Comparison of ENCODE assay signal across 21 cellular contexts in genomic region chr16:51289336-51289735, GRCh38.
DNase-seq lines count a peak whose midpoint lies in the region; ATAC-seq, FAIRE-seq and TF ChIP-seq lines count a peak whose summit lies in the region.
"Had no signal": no experiment of that assay in that cellular context is flagged by ENCODE, and none has a peak within 500 bp of the region (broad histone marks: within the 10 kb centered on the region; RNA-seq: fewer than 3 reads in every experiment).

No MANE protein-coding gene starts in this region.

- no peak for TF ChIP-seq EP300 in A549 (IDR thresholded peaks at IDR 0.05)

- ATAC-seq in A549: no peak
- ATAC-seq in stimulated activated naive CD8-positive, alpha-beta T cell treated with anti-CD3 and anti-CD28 coated beads, Interleukin-15, amount 100 ng/mL, for 72 hours: no peak
- ATAC-seq in left lobe of liver: no peak
- ATAC-seq: HCT116 had no signal

- DNase-seq in A549 (ENCODE audit: low read depth in 1 of 2, low spot score in 1 of 2) (no peak), left kidney (ENCODE audit: low read depth, low spot score) (peak; percentile 17), left lobe of liver (ENCODE audit: low spot score) (no peak), ecto neural progenitor cell (ENCODE audit: low spot score) (no peak)
- no peak for DNase-seq in stimulated activated naive CD8-positive, alpha-beta T cell treated with anti-CD3 and anti-CD28 coated beads, Interleukin-15, amount 100 ng/mL, for 72 hours
- DNase-seq: 8988T; C1 segment of cervical spinal cord; Calu3; CD4-positive, alpha-beta memory T cell; COR-L47; DMS53; DMS79 treated with DMSO at 0.1 percent for 48 hours; GF-D8; GOT3; H7; HFFc6 had no signal

- POLR2A ChIA-PET in A549 (lab: Yijun Ruan, JAX): no interaction called here

- no peaks in the 10 kb centered on the region for H3K79me2 ChIP-seq in parathyroid adenoma

- H3K9me3 Mint-ChIP-seq in stimulated activated naive CD8-positive, alpha-beta T cell treated with anti-CD3 and anti-CD28 coated beads, Interleukin-15, amount 100 ng/mL, for 72 hours: no peaks in the 10 kb centered on the region
- H3K9me3 Mint-ChIP-seq: HFFc6 had no signal

- H3K9me3 ChIP-seq in A549 (peaks cover 5% of the 10 kb centered on the region; the same call in 1 of the 3 replicates), HUES64 (ENCODE audit: insufficient read depth, low read depth, low read length) (no peaks in the 10 kb centered on the region), parathyroid adenoma (ENCODE audit: control insufficient read depth, low read length) (no peaks in the 10 kb centered on the region)

- 11% methylated on average over 3 of the region's 3 CpGs for WGBS in A549 (ENCODE audit: missing lambda C conversion rate)
- WGBS in HUES64: 81% methylated on average over 3 of the region's 3 CpGs

- H3K4me1 ChIP-seq in A549 (no peaks in the 10 kb centered on the region), HUES64 (ENCODE audit: insufficient read depth, low read length) (peaks cover 28% of the 10 kb centered on the region), parathyroid adenoma (no peaks in the 10 kb centered on the region)

- no peaks in the 10 kb centered on the region for H3K27me3 ChIP-seq in HUES64 (ENCODE audit: insufficient read depth, low read length)
- H3K27me3 ChIP-seq in parathyroid adenoma (ENCODE audit: control insufficient read depth, insufficient read depth, low read length): no peaks in the 10 kb centered on the region

- FAIRE-seq in A549 (lab: Jason Lieb, UNC): no peak
- FAIRE-seq: GM12891, GM18507 had no signal

- H3K36me3 ChIP-seq in HUES64 (ENCODE audit: insufficient read depth, low read length): no peaks in the 10 kb centered on the region
- no peaks in the 10 kb centered on the region for H3K36me3 ChIP-seq in parathyroid adenoma (ENCODE audit: control insufficient read depth, insufficient read depth, low read length)

- CTCF ChIA-PET in A549 (lab: Yijun Ruan, JAX): interaction anchor here (0.8 to 1.5 kb wide), 3 partner anchors 8 to 472 kb away, joined by 3 read pairs; no protein-coding TSS in a partner anchor

- no peak for TF ChIP-seq RAD21 in A549 (conservative IDR thresholded peaks at IDR 0.05 in 1 of 2, IDR thresholded peaks at IDR 0.05 in 1 of 2)

- H3K9ac ChIP-seq in HUES64 (ENCODE audit: low read depth, low read length): no peak overlapping the region
- no peak overlapping the region for H3K9ac ChIP-seq in parathyroid adenoma

- TF ChIP-seq CTCF in A549 (IDR thresholded peaks at IDR 0.05) (no peak), parathyroid adenoma (IDR thresholded peaks at IDR 0.05) (no peak)

- H3K4me1 Mint-ChIP-seq in stimulated activated naive CD8-positive, alpha-beta T cell treated with anti-CD3 and anti-CD28 coated beads, Interleukin-15, amount 100 ng/mL, for 72 hours: no peaks in the 10 kb centered on the region
- H3K4me1 Mint-ChIP-seq: CD4-positive, alpha-beta memory T cell had no signal

- H3K4me3 ChIP-seq in A549: no peak overlapping the region
- H3K4me3 ChIP-seq in HUES64 (ENCODE audit: low read length): no peak overlapping the region
- no peak overlapping the region for H3K4me3 ChIP-seq in parathyroid adenoma (ENCODE audit: low read depth, low read length)

- H3K27ac Mint-ChIP-seq in stimulated activated naive CD8-positive, alpha-beta T cell treated with anti-CD3 and anti-CD28 coated beads, Interleukin-15, amount 100 ng/mL, for 72 hours: no peak overlapping the region
- H3K27ac Mint-ChIP-seq: CD4-positive, alpha-beta memory T cell; HFFc6 had no signal

- no peak overlapping the region for H3K4me3 Mint-ChIP-seq in stimulated activated naive CD8-positive, alpha-beta T cell treated with anti-CD3 and anti-CD28 coated beads, Interleukin-15, amount 100 ng/mL, for 72 hours
- H3K4me3 Mint-ChIP-seq: CD4-positive, alpha-beta memory T cell; HFFc6 had no signal

- TF ChIP-seq POLR2A in A549 (IDR thresholded peaks at IDR 0.05; ENCODE audit: low read length): no peak

- H3K27ac ChIP-seq in A549 (no peak overlapping the region), HUES64 (ENCODE audit: low read depth, low read length) (0 out of 2 replicates have a peak overlapping the region, but pooled peaks have one; percentile 88), parathyroid adenoma (no peak overlapping the region)

- H3K27me3 Mint-ChIP-seq in stimulated activated naive CD8-positive, alpha-beta T cell treated with anti-CD3 and anti-CD28 coated beads, Interleukin-15, amount 100 ng/mL, for 72 hours: no peaks in the 10 kb centered on the region
- H3K27me3 Mint-ChIP-seq: CD4-positive, alpha-beta memory T cell had no signal

- H3K4me2 ChIP-seq in A549 (no peak overlapping the region), parathyroid adenoma (ENCODE audit: low read length) (no peak overlapping the region)

- peak overlapping the region; percentile 3 for H2AFZ ChIP-seq in parathyroid adenoma

TF ChIP-seq in A549, 52 proteins besides CTCF, POLR2A, EP300 and RAD21:
- TF ChIP-seq TP53 (CRISPR knock-in tag; IDR thresholded peaks at IDR 0.05) (no peak), MAFK (IDR thresholded peaks at IDR 0.05; ENCODE audit: partially characterized antibody) (peak; percentile 6)
